ENCODE assay signal across 9 cellular contexts in genomic region chr9:131707050-131707449, GRCh38. TPM values are rescaled to one million over a fixed set of nuclear protein-coding genes. Genes with fewer than 3 reads are reported as not detected.
DNase-seq lines count a peak whose midpoint lies in the region; ATAC-seq and TF ChIP-seq lines count a peak whose summit lies in the region.
"Had no signal": no experiment of that assay in that cellular context is flagged by ENCODE, and none has a peak within 500 bp of the region (broad histone marks: within the 10 kb centered on the region; RNA-seq: fewer than 3 reads in every experiment).

No MANE protein-coding gene starts in this region.

- no peak overlapping the region for H2BK120ac ChIP-seq in H9 (ENCODE audit: low read depth, low read length, poor library complexity, severe bottlenecking)

- no CpG with 5 or more reads among the region's 5 CpGs for WGBS in H9 (ENCODE audit: extremely low coverage, insufficient read length, low lambda C conversion rate)

- no peak overlapping the region for H4K91ac ChIP-seq in H9 (ENCODE audit: insufficient read length, low read depth, low read length)

- no peak overlapping the region for H3K14ac ChIP-seq in H9 (ENCODE audit: insufficient read depth, low read length)

- no peaks in the 10 kb centered on the region for H3K27me3 ChIP-seq in H9 (ENCODE audit: insufficient read depth, low read length)

- H3K9me3 ChIP-seq in H9 (ENCODE audit: control insufficient read depth, low read depth, low read length), result no peaks in the 10 kb centered on the region

- peaks cover 4% of the 10 kb centered on the region for H3K79me1 ChIP-seq in H9 (ENCODE audit: insufficient read depth, low read depth, low read length, poor library complexity, severe bottlenecking)

- no peak overlapping the region for H3K27ac ChIP-seq in H9 (ENCODE audit: insufficient read length, low read depth, low read length)

- H3K27ac Mint-ChIP-seq in H9 (peak overlapping the region; percentile 33 to 64 (median 54); a peak in 5 of 7 replicates), WTC11 (peak overlapping the region; percentile 51; the same call in 1 of the 2 replicates), glutamatergic neuron (ENCODE audit: unreplicated experiment) (peak overlapping the region; percentile 4)
- H3K27ac Mint-ChIP-seq in stimulated activated effector memory CD8-positive, alpha-beta T cell treated with anti-CD3 and anti-CD28 coated beads, Interleukin-12 subunit alpha, Interleukin-12 subunit beta, amount 100 ng/mL, for 72 hours, result peak overlapping the region; percentile 84

- H3K56ac ChIP-seq in H9 (ENCODE audit: insufficient read length, low read depth, low read length), result no peak overlapping the region

- no peaks in the 10 kb centered on the region; a peak in 1 of 7 replicates for H3K36me3 Mint-ChIP-seq in H9 (ENCODE audit: insufficient read depth in 1 of 3, low read depth in 3 of 3)
- H3K36me3 Mint-ChIP-seq in WTC11, result no peaks in the 10 kb centered on the region
- H3K36me3 Mint-ChIP-seq in glutamatergic neuron (ENCODE audit: unreplicated experiment), result no peaks in the 10 kb centered on the region
- H3K36me3 Mint-ChIP-seq in stimulated activated effector memory CD8-positive, alpha-beta T cell treated with anti-CD3 and anti-CD28 coated beads, Interleukin-12 subunit alpha, Interleukin-12 subunit beta, amount 100 ng/mL, for 72 hours, result peaks cover 51% of the 10 kb centered on the region

- in situ Hi-C loops in GM13976 (cut with MboI; ENCODE audit: low sequenced_read_pairs, unreplicated experiment), result no loop called here

- CTCF ChIA-PET in WTC11 (lab: Charles Lee), result no interaction called here

- H2BK20ac ChIP-seq in H9 (ENCODE audit: low read depth, low read length, poor library complexity, severe bottlenecking), result no peak overlapping the region

- H3K23ac ChIP-seq in H9 (ENCODE audit: insufficient read length, low read depth, low read length), result no peak overlapping the region

- no peak overlapping the region for H3K4me2 ChIP-seq in H9 (ENCODE audit: insufficient read depth, insufficient read length, low read length)

- H3K9ac ChIP-seq in H9 (ENCODE audit: extremely low read depth, insufficient read length, low read length), result no peak overlapping the region

- ATAC-seq in WTC11, result no peak
- no peak for ATAC-seq in stimulated activated effector memory CD8-positive, alpha-beta T cell treated with anti-CD3 and anti-CD28 coated beads, Interleukin-12 subunit alpha, Interleukin-12 subunit beta, amount 100 ng/mL, for 72 hours

- H2BK12ac ChIP-seq in H9 (ENCODE audit: insufficient read length, low read depth, low read length), result no peak overlapping the region

- no peaks in the 10 kb centered on the region for H3K23me2 ChIP-seq in H9 (ENCODE audit: insufficient read length, low read depth, low read length, poor library complexity, severe bottlenecking)

- POLR2A ChIA-PET in WTC11 (lab: Charles Lee), result no interaction called here

- DNase-seq in H9 (no peak), WTC11 (ENCODE audit: low spot score) (no peak), glutamatergic neuron (no peak), GM13976 (ENCODE audit: low spot score) (no peak), SKM-1 (lab: John Stamatoyannopoulos, UW; ENCODE audit: unreplicated experiment) (no peak), HPDE6-E6E7 (ENCODE audit: extremely low spot score) (no peak)
- no peak for DNase-seq in stimulated activated effector memory CD8-positive, alpha-beta T cell treated with anti-CD3 and anti-CD28 coated beads, Interleukin-12 subunit alpha, Interleukin-12 subunit beta, amount 100 ng/mL, for 72 hours (ENCODE audit: low spot score in 2 of 2)
- DNase-seq: activated effector memory CD4-positive, alpha-beta T cell treated with Interleukin-2 at 50 U/mL for 16 hours; NCI-H1694 had no signal

- no peak overlapping the region for H2AK5ac ChIP-seq in H9 (ENCODE audit: insufficient read length, low read length)

- peaks cover 8% of the 10 kb centered on the region; the same call in 1 of the 2 replicates for H3K79me2 ChIP-seq in H9 (ENCODE audit: insufficient read depth, low read length)

- H3K4me1 ChIP-seq in H9 (ENCODE audit: insufficient read depth, low read length), result peaks cover 7% of the 10 kb centered on the region; the same call in 1 of the 2 replicates

- no peak overlapping the region for H3K18ac ChIP-seq in H9 (ENCODE audit: insufficient read length, low read depth, low read length)

- H3K9me3 Mint-ChIP-seq in H9 (no peaks in the 10 kb centered on the region; a peak in 1 of 5 replicates), WTC11 (no peaks in the 10 kb centered on the region), glutamatergic neuron (ENCODE audit: unreplicated experiment) (peaks cover 5% of the 10 kb centered on the region)
- H3K9me3 Mint-ChIP-seq in stimulated activated effector memory CD8-positive, alpha-beta T cell treated with anti-CD3 and anti-CD28 coated beads, Interleukin-12 subunit alpha, Interleukin-12 subunit beta, amount 100 ng/mL, for 72 hours, result no peaks in the 10 kb centered on the region

- H3K27me3 Mint-ChIP-seq in H9 (ENCODE audit: low read depth) (no peaks in the 10 kb centered on the region), WTC11 (ENCODE audit: low read depth) (no peaks in the 10 kb centered on the region), glutamatergic neuron (ENCODE audit: unreplicated experiment) (no peaks in the 10 kb centered on the region)

- TF ChIP-seq CTCF in H9 (conservative IDR thresholded peaks at IDR 0.05) (no peak), WTC11 (IDR thresholded peaks at IDR 0.05) (no peak), glutamatergic neuron (IDR thresholded peaks at IDR 0.05; ENCODE audit: partially characterized antibody, unreplicated experiment) (no peak), GM13976 (IDR thresholded peaks at IDR 0.05; ENCODE audit: borderline replicate concordance, control extremely low read depth, extremely low read depth, insufficient read depth, missing control alignments) (no peak)

- H3K4ac ChIP-seq in H9 (ENCODE audit: low read depth, low read length), result no peak overlapping the region

- H2BK5ac ChIP-seq in H9 (ENCODE audit: insufficient read length, low read length), result no peak overlapping the region

- H3T11ph ChIP-seq in H9 (ENCODE audit: low read length), result no peak overlapping the region

- H3K4me1 Mint-ChIP-seq in H9 (peaks cover 59 to 70% of the 10 kb centered on the region in 2 experiments), WTC11 (peaks cover 75% of the 10 kb centered on the region), glutamatergic neuron (ENCODE audit: low read depth, unreplicated experiment) (peaks cover 59% of the 10 kb centered on the region)
- H3K4me1 Mint-ChIP-seq in stimulated activated effector memory CD8-positive, alpha-beta T cell treated with anti-CD3 and anti-CD28 coated beads, Interleukin-12 subunit alpha, Interleukin-12 subunit beta, amount 100 ng/mL, for 72 hours, result peaks cover 87% of the 10 kb centered on the region

- H3K4me3 Mint-ChIP-seq in H9 (no peak overlapping the region), WTC11 (no peak overlapping the region), glutamatergic neuron (ENCODE audit: unreplicated experiment) (no peak overlapping the region)
- peak overlapping the region; percentile 59 for H3K4me3 Mint-ChIP-seq in stimulated activated effector memory CD8-positive, alpha-beta T cell treated with anti-CD3 and anti-CD28 coated beads, Interleukin-12 subunit alpha, Interleukin-12 subunit beta, amount 100 ng/mL, for 72 hours

- no peak overlapping the region for H2BK15ac ChIP-seq in H9 (ENCODE audit: low read depth, low read length)

- no peak overlapping the region for H4K5ac ChIP-seq in H9 (ENCODE audit: insufficient read length, low read depth, low read length)

- no peaks in the 10 kb centered on the region for H4K20me1 ChIP-seq in H9 (ENCODE audit: control insufficient read depth, insufficient read depth, insufficient read length)

- H4K8ac ChIP-seq in H9 (replicated peaks; ENCODE audit: insufficient read length, low read depth, low read length), result no peak overlapping the region

- H2AFZ ChIP-seq in H9 (ENCODE audit: low read length), result no peak overlapping the region

TF ChIP-seq in WTC11, 78 proteins besides CTCF, POLR2A, EP300 and RAD21:
- TF ChIP-seq CDX4 (CRISPR knock-in tag; IDR thresholded peaks at IDR 0.05; ENCODE audit: borderline replicate concordance) (no peak), MAX (CRISPR knock-in tag; IDR thresholded peaks at IDR 0.05) (no peak), GABPB1 (CRISPR knock-in tag; IDR thresholded peaks at IDR 0.05) (no peak), HMGA2 (CRISPR knock-in tag; IDR thresholded peaks at IDR 0.05) (no peak), IRF2 (CRISPR knock-in tag; IDR thresholded peaks at IDR 0.05; ENCODE audit: borderline replicate concordance, low read depth) (no peak), FOXP1 (CRISPR knock-in tag; IDR thresholded peaks at IDR 0.05; ENCODE audit: borderline replicate concordance) (no peak), GTF2I (CRISPR knock-in tag; conservative IDR thresholded peaks at IDR 0.05) (no peak), CREB1 (CRISPR knock-in tag; IDR thresholded peaks at IDR 0.05) (no peak)

RNA-seq across cellular contexts. Expression of gene RAPGEF1, which starts 32.8 kb away (rescaled TPM):
- 53.9 and 55.6 TPM in 2 replicates for total RNA-seq in H9 (2021)
- 57.9 to 66.2 TPM (median 65.7 TPM) in 3 replicates for total RNA-seq in WTC11 (2021)
- total RNA-seq in glutamatergic neuron (ENCODE audit: unreplicated experiment), result 319 TPM

Comparison
In these comparisons a context has a peak if more than half of its experiments do, and no peak if none do; other contexts are left out.
1. H3K27ac Mint-ChIP-seq: peak in every context shown above with its lines; median percentile 84 in stimulated activated effector memory CD8-positive, alpha-beta T cell treated with anti-CD3 and anti-CD28 coated beads, Interleukin-12 subunit alpha, Interleukin-12 subunit beta, amount 100 ng/mL, for 72 hours; 54 in H9; 51 in WTC11; 4 in glutamatergic neuron.